In genomic region chr16:81008151-81008789, GRCh38 we compare ENCODE assay signal across 9 cellular contexts. TPM values are rescaled to one million over a fixed set of nuclear protein-coding genes. Genes with fewer than 3 reads are reported as not detected.
DNase-seq lines count a peak whose midpoint lies in the region; ATAC-seq, FAIRE-seq and TF ChIP-seq lines count a peak whose summit lies in the region.
"Had no signal": no experiment of that assay in that cellular context is flagged by ENCODE, and none has a peak within 500 bp of the region (broad histone marks: within the 10 kb centered on the region; RNA-seq: fewer than 3 reads in every experiment).

No MANE protein-coding gene starts in this region.

- H3K27me3 Mint-ChIP-seq in IgD-negative memory B cell, result no peaks in the 10 kb centered on the region
- no peaks in the 10 kb centered on the region for H3K27me3 Mint-ChIP-seq in chondrocyte (ENCODE audit: low read depth)

- WGBS in A549 (ENCODE audit: missing lambda C conversion rate), result 57% methylated on average over 28 of the region's 28 CpGs

- no peaks in the 10 kb centered on the region for H3K27me3 ChIP-seq in muscle layer of duodenum (ENCODE audit: low read depth, low read length)

- ATAC-seq in A549, result no peak
- ATAC-seq in HG03097 (IDR thresholded peaks at IDR 0.05; ENCODE audit: low FRiP score, unreplicated experiment), result no peak

- peaks cover 0 to 4% of the 10 kb centered on the region in 2 donors for H3K36me3 ChIP-seq in muscle layer of duodenum (ENCODE audit: control insufficient read depth in 1 of 2, insufficient read depth in 2 of 2, low read length in 2 of 2)

- no peak for FAIRE-seq in A549 (lab: Jason Lieb, UNC)

- H3K4me1 ChIP-seq in A549 (peaks cover 19% of the 10 kb centered on the region), muscle layer of duodenum (ENCODE audit: control insufficient read depth in 1 of 2, insufficient read depth in 2 of 2, low read length in 2 of 2) (peaks cover 0 to 17% of the 10 kb centered on the region in 2 donors)

- H3K27ac Mint-ChIP-seq in IgD-negative memory B cell, result peak overlapping the region; percentile 99 to 100 (median 99)
- H3K27ac Mint-ChIP-seq in chondrocyte (ENCODE audit: unreplicated experiment), result peak overlapping the region; percentile 100

- H3K9me3 ChIP-seq in A549 (no peaks in the 10 kb centered on the region), muscle layer of duodenum (ENCODE audit: control insufficient read depth in 1 of 2, low read length in 2 of 2) (no peaks in the 10 kb centered on the region)

- H3K4me3 ChIP-seq in A549, result peak overlapping the region; percentile 96
- H3K4me3 ChIP-seq in muscle layer of duodenum (ENCODE audit: low read depth in 1 of 2, low read length in 2 of 2), result peak overlapping the region; percentile 83 to 93

- no peak for TF ChIP-seq CTCF in A549 (IDR thresholded peaks at IDR 0.05)
- no peak for TF ChIP-seq CTCF in chondrocyte (IDR thresholded peaks at IDR 0.05)

- DNase-seq in A549 (ENCODE audit: low read depth in 1 of 2, low spot score in 1 of 2), result no peak
- DNase-seq in chondrocyte (ENCODE audit: low spot score), result no peak
- DNase-seq in glomerular visceral epithelial cell (ENCODE audit: extremely low spot score), result no peak
- no peak for DNase-seq in NOMO-1 treated with DMSO at 0.1 percent for 48 hours (lab: John Stamatoyannopoulos, UW; ENCODE audit: unreplicated experiment)
- no peak for DNase-seq in cerebellar nuclear complex (lab: John Stamatoyannopoulos, UW)
- DNase-seq: T1000 had no signal

- no peak for TF ChIP-seq EP300 in A549 (IDR thresholded peaks at IDR 0.05)

- no peak for TF ChIP-seq POLR2A in A549 (IDR thresholded peaks at IDR 0.05; ENCODE audit: low read length)

- H3K4me2 ChIP-seq in A549, result peak overlapping the region; percentile 78

- H3K27ac ChIP-seq in A549 (peak overlapping the region; percentile 94 to 95), muscle layer of duodenum (ENCODE audit: low read length) (peak overlapping the region; percentile 94)

- H3K36me3 Mint-ChIP-seq in IgD-negative memory B cell (no peaks in the 10 kb centered on the region), chondrocyte (ENCODE audit: low read depth) (peaks cover 2% of the 10 kb centered on the region)

- peaks cover 11 to 21% (median 20%) of the 10 kb centered on the region in 3 donors for H3K4me1 Mint-ChIP-seq in IgD-negative memory B cell
- peaks cover 42% of the 10 kb centered on the region for H3K4me1 Mint-ChIP-seq in chondrocyte (ENCODE audit: low read depth)

- peak overlapping the region; percentile 91 to 99 (median 96) for H3K4me3 Mint-ChIP-seq in IgD-negative memory B cell
- H3K4me3 Mint-ChIP-seq in chondrocyte (ENCODE audit: unreplicated experiment), result peak overlapping the region; percentile 93

- POLR2A ChIA-PET in A549 (lab: Yijun Ruan, JAX), result no interaction called here

- TF ChIP-seq RAD21 in A549 (conservative IDR thresholded peaks at IDR 0.05 in 1 of 2, IDR thresholded peaks at IDR 0.05 in 1 of 2), result no peak

- H3K9me3 Mint-ChIP-seq in IgD-negative memory B cell, result no peaks in the 10 kb centered on the region
- H3K9me3 Mint-ChIP-seq in chondrocyte (ENCODE audit: low read depth), result no peaks in the 10 kb centered on the region

- CTCF ChIA-PET in A549 (lab: Yijun Ruan, JAX), result interaction anchor here (1.0 to 2.0 kb wide), 3 partner anchors 10 to 28 kb away, joined by 3 to 4 read pairs (median 3); partner anchors contain the start of gene ATMIN

TF ChIP-seq in A549, 52 proteins besides CTCF, POLR2A, EP300 and RAD21:
- TF ChIP-seq EHMT2 (IDR thresholded peaks at IDR 0.05; ENCODE audit: low read depth), result no peak
- TF ChIP-seq, protein P1, sequence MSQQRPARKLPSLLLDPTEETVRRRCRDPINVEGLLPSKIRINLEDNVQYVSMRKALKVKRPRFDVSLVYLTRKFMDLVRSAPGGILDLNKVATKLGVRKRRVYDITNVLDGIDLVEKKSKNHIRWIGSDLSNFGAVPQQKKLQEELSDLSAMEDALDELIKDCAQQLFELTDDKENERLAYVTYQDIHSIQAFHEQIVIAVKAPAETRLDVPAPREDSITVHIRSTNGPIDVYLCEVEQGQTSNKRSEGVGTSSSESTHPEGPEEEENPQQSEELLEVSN (IDR thresholded peaks at IDR 0.05; ENCODE audit: borderline replicate concordance, low read depth), result no peak
- no peak for TF ChIP-seq ESRRA (IDR thresholded peaks at IDR 0.05; ENCODE audit: borderline replicate concordance, low read length)
- TF ChIP-seq TP53 (CRISPR knock-in tag; IDR thresholded peaks at IDR 0.05), result no peak
- no peak for TF ChIP-seq POLR2AphosphoS2 (conservative IDR thresholded peaks at IDR 0.05; ENCODE audit: low read length)
- no peak for TF ChIP-seq GATA3 (IDR thresholded peaks at IDR 0.05; ENCODE audit: borderline replicate concordance)
- no peak for TF ChIP-seq KDM5A (IDR thresholded peaks at IDR 0.05)
- TF ChIP-seq RARB (CRISPR knock-in tag; IDR thresholded peaks at IDR 0.05), result no peak
- TF ChIP-seq HOXB13 (CRISPR knock-in tag; IDR thresholded peaks at IDR 0.05; ENCODE audit: low read depth), result no peak
- TF ChIP-seq ZSCAN20 (CRISPR knock-in tag; IDR thresholded peaks at IDR 0.05), result no peak
- no peak for TF ChIP-seq BCL3 (IDR thresholded peaks at IDR 0.05)
- no peak for TF ChIP-seq MYC (IDR thresholded peaks at IDR 0.05; ENCODE audit: borderline replicate concordance, low read length)

RNA-seq across cellular contexts. Expression of gene CENPN, which starts 1.3 kb away (rescaled TPM):
- polyA plus RNA-seq in A549 (2011; rRNA removed) (89.5 and 101 TPM in 2 replicates), A549 (2017; fragmentation: RNase III; extraction: RNeasy Plus Mini Kit Qiagen cat#74134 plus additional on column Dnase treatment) (68.4 to 84.3 TPM (median 82.6 TPM) in 3 replicates), IgD-negative memory B cell (7.8 TPM)
- polyA plus RNA-seq in A549 (2012; cell fraction: cytosol; rRNA removed), result 54.4 and 65.0 TPM in 2 replicates
- polyA plus RNA-seq in A549 (2012; cell fraction: nucleus; rRNA removed), result 12.5 and 17.8 TPM in 2 replicates
- polyA minus RNA-seq in A549 (2011; rRNA and poly(A)+ RNA removed), result 55.3 and 77.3 TPM in 2 replicates
- 9.2 to 14.6 TPM (median 10.8 TPM) in 3 replicates for total RNA-seq in chondrocyte

RNA-seq across cellular contexts. Expression of gene CMC2, which starts 1.6 kb away (rescaled TPM):
- polyA plus RNA-seq in A549 (2011; rRNA removed), result 185 and 207 TPM in 2 replicates
- 175 and 179 TPM in 2 replicates for polyA plus RNA-seq in A549 (2012; cell fraction: cytosol; rRNA removed)
- polyA plus RNA-seq in A549 (2012; cell fraction: nucleus; rRNA removed), result 72.0 and 85.7 TPM in 2 replicates
- polyA plus RNA-seq in A549 (2017; fragmentation: RNase III; extraction: RNeasy Plus Mini Kit Qiagen cat#74134 plus additional on column Dnase treatment), result 136 to 143 TPM (median 141 TPM) in 3 replicates
- polyA minus RNA-seq in A549 (2011; rRNA and poly(A)+ RNA removed), result 17.3 and 18.5 TPM in 2 replicates
- polyA plus RNA-seq in IgD-negative memory B cell, result 89.9 TPM
- 42.4 to 61.6 TPM (median 45.8 TPM) in 3 replicates for total RNA-seq in chondrocyte

RNA-seq across cellular contexts. Expression of gene ATMIN, which starts 27.4 kb away (rescaled TPM):
- polyA plus RNA-seq in A549 (2011; rRNA removed), result 50.4 and 56.4 TPM in 2 replicates
- 13.0 and 17.0 TPM in 2 replicates for polyA plus RNA-seq in A549 (2012; cell fraction: cytosol; rRNA removed)
- 4.8 and 7.0 TPM in 2 replicates for polyA plus RNA-seq in A549 (2012; cell fraction: nucleus; rRNA removed)
- 26.1 to 26.3 TPM (median 26.2 TPM) in 3 replicates for polyA plus RNA-seq in A549 (2017; fragmentation: RNase III; extraction: RNeasy Plus Mini Kit Qiagen cat#74134 plus additional on column Dnase treatment)
- 34.9 and 37.5 TPM in 2 replicates for polyA minus RNA-seq in A549 (2011; rRNA and poly(A)+ RNA removed)
- polyA plus RNA-seq in IgD-negative memory B cell, result 19.5 TPM
- total RNA-seq in chondrocyte, result 27.9 to 34.5 TPM (median 34.4 TPM) in 3 replicates
